ENCODE assay signal across 21 cellular contexts in genomic region chr20:62889871-62890270, GRCh38. TPM values are rescaled to one million over a fixed set of nuclear protein-coding genes. Genes with fewer than 3 reads are reported as not detected.
DNase-seq lines count a peak whose midpoint lies in the region; ATAC-seq, FAIRE-seq and TF ChIP-seq lines count a peak whose summit lies in the region.
"Had no signal": no experiment of that assay in that cellular context is flagged by ENCODE, and none has a peak within 500 bp of the region (broad histone marks: within the 10 kb centered on the region; RNA-seq: fewer than 3 reads in every experiment).

No MANE protein-coding gene starts in this region.

- CTCF ChIA-PET in activated naive CD4-positive, alpha-beta T cell treated with anti-CD3 and anti-CD28 coated beads, Interleukin-2, amount 10 ng/mL, durations not matched to agents 7 days and 5 days (lab: Charles Lee) = interaction anchor here (1.7 to 2.4 kb wide), 2 partner anchors 12 to 18 kb away, joined by 6 to 14 read pairs; no protein-coding TSS in a partner anchor
- CTCF ChIA-PET in HEK293 (lab: Yijun Ruan, JAX) = interaction anchor here (0.7 to 2.0 kb wide), 4 partner anchors 9 to 67 kb away, joined by 3 to 11 read pairs (median 6); no protein-coding TSS in a partner anchor

- peaks cover 3% of the 10 kb centered on the region; the same call in 1 of the 2 replicates for H3K4me1 ChIP-seq in HEK293 (ENCODE audit: control insufficient read depth, insufficient read depth, low read length)
- H3K4me1 ChIP-seq: A549, Caco-2 had no signal

- peaks cover 9 to 96% of the 10 kb centered on the region in 2 experiments; a peak in 1 of 3 replicates for H3K36me3 ChIP-seq in HEK293 (ENCODE audit: control insufficient read depth in 2 of 2, insufficient read depth in 1 of 2, low read length in 2 of 2)
- peaks cover 41% of the 10 kb centered on the region for H3K36me3 ChIP-seq in bronchial epithelial cell (ENCODE audit: control insufficient read depth, insufficient read depth, low read length)
- H3K36me3 ChIP-seq in MG63 = peaks cover 95% of the 10 kb centered on the region

- H3K9me3 ChIP-seq in HEK293 (ENCODE audit: control insufficient read depth, insufficient read depth, low read depth, low read length) (no peaks in the 10 kb centered on the region), MG63 (no peaks in the 10 kb centered on the region)
- H3K9me3 ChIP-seq: A549, Caco-2 had no signal

- H3K27ac Mint-ChIP-seq in activated naive CD4-positive, alpha-beta T cell treated with anti-CD3 and anti-CD28 coated beads, Interleukin-2, amount 10 ng/mL, durations not matched to agents 7 days and 5 days = peak overlapping the region; percentile 65
- H3K27ac Mint-ChIP-seq: GM23338, HFFc6, IgD-negative memory B cell had no signal

- POLR2A ChIA-PET in HEK293 (lab: Yijun Ruan, JAX) = interaction anchor here (0.6 to 1.0 kb wide), 2 partner anchors 18 to 47 kb away, joined by 3 to 5 read pairs; no protein-coding TSS in a partner anchor

- ATAC-seq in HG03025 (IDR thresholded peaks at IDR 0.05; ENCODE audit: low FRiP score, unreplicated experiment) = no peak
- ATAC-seq: A549, GM23338 had no signal

- no peak for TF ChIP-seq CTCF in HEK293 (tag by site-specific recombination; IDR thresholded peaks at IDR 0.05)
- no peak for TF ChIP-seq CTCF in bronchial epithelial cell (IDR thresholded peaks at IDR 0.05; ENCODE audit: insufficient read depth, low read length, severe bottlenecking)

- peaks cover 71% of the 10 kb centered on the region for H3K36me3 Mint-ChIP-seq in activated naive CD4-positive, alpha-beta T cell treated with anti-CD3 and anti-CD28 coated beads, Interleukin-2, amount 10 ng/mL, durations not matched to agents 7 days and 5 days
- H3K36me3 Mint-ChIP-seq: IgD-negative memory B cell had no signal

- DNase-seq in activated naive CD4-positive, alpha-beta T cell treated with anti-CD3 and anti-CD28 coated beads, Interleukin-2, amount 10 ng/mL, durations not matched to agents 7 days and 5 days = no peak
- no peak for DNase-seq in activated naive CD4-positive, alpha-beta T cell treated with Interleukin-2 at 50 U/mL for 16 hours
- DNase-seq in bronchial epithelial cell (ENCODE audit: low read depth) (no peak), MG63 (no peak), NCI-H526 (lab: John Stamatoyannopoulos, UW) (no peak)
- DNase-seq: AML-193, Caco-2, DMS153, DMS79 treated with DMSO at 0.1 percent for 48 hours, GF-D8, HCEC 1CT, HFFc6 had no signal

- H3K27ac ChIP-seq in HEK293 (ENCODE audit: extremely low read depth, low read depth, low read length) = no peak overlapping the region
- H3K27ac ChIP-seq: 22Rv1, A549 had no signal

- no peak overlapping the region for H3K4me3 Mint-ChIP-seq in activated naive CD4-positive, alpha-beta T cell treated with anti-CD3 and anti-CD28 coated beads, Interleukin-2, amount 10 ng/mL, durations not matched to agents 7 days and 5 days
- H3K4me3 Mint-ChIP-seq: CD8-positive, alpha-beta memory T cell; GM23338; HFFc6; IgD-negative memory B cell had no signal

- peaks cover 59% of the 10 kb centered on the region for H3K4me1 Mint-ChIP-seq in activated naive CD4-positive, alpha-beta T cell treated with anti-CD3 and anti-CD28 coated beads, Interleukin-2, amount 10 ng/mL, durations not matched to agents 7 days and 5 days

- H3K27me3 ChIP-seq in bronchial epithelial cell (ENCODE audit: control insufficient read depth, insufficient read depth, low read length) (no peaks in the 10 kb centered on the region), MG63 (no peaks in the 10 kb centered on the region)

- H3K27me3 Mint-ChIP-seq in activated naive CD4-positive, alpha-beta T cell treated with anti-CD3 and anti-CD28 coated beads, Interleukin-2, amount 10 ng/mL, durations not matched to agents 7 days and 5 days = no peaks in the 10 kb centered on the region
- H3K27me3 Mint-ChIP-seq: CD8-positive, alpha-beta memory T cell; IgD-negative memory B cell had no signal

- no peaks in the 10 kb centered on the region for H3K9me3 Mint-ChIP-seq in activated naive CD4-positive, alpha-beta T cell treated with anti-CD3 and anti-CD28 coated beads, Interleukin-2, amount 10 ng/mL, durations not matched to agents 7 days and 5 days
- H3K9me3 Mint-ChIP-seq: CD8-positive, alpha-beta memory T cell; GM23338; HFFc6; IgD-negative memory B cell had no signal

- H3K4me3 ChIP-seq in HEK293 (ENCODE audit: low read depth, low read length) (no peak overlapping the region), bronchial epithelial cell (ENCODE audit: low read depth, low read length) (no peak overlapping the region), MG63 (no peak overlapping the region)
- H3K4me3 ChIP-seq: A549, GM23338 had no signal

- FAIRE-seq in bronchial epithelial cell (lab: Jason Lieb, UNC) = peak; percentile 43
- FAIRE-seq: A549, H54, HepG2 had no signal

TF ChIP-seq in HEK293, 187 proteins besides CTCF, POLR2A, EP300 and RAD21:
- TF ChIP-seq REST (tag by site-specific recombination; IDR thresholded peaks at IDR 0.05) = no peak
- TF ChIP-seq ZBTB44 (tag by site-specific recombination; IDR thresholded peaks at IDR 0.05) = no peak
- peak; percentile 99 for TF ChIP-seq KLF1 (tag by site-specific recombination; IDR thresholded peaks at IDR 0.05)
TF ChIP-seq in HEK293: peak in this region for 1.

RNA-seq across cellular contexts. Expression of gene TCFL5, which starts 28.2 kb away (rescaled TPM):
- total RNA-seq in bronchial epithelial cell = 13.2 and 14.5 TPM in 2 replicates
- 16.0 and 25.4 TPM in 2 replicates for total RNA-seq in MG63 (2014; rRNA removed; shearing (Covaris generic); ENCODE audit: low replicate concordance)

RNA-seq across cellular contexts. Expression of gene DIDO1, which starts 36.4 kb away (rescaled TPM):
- total RNA-seq in bronchial epithelial cell = 26.9 and 31.6 TPM in 2 replicates
- total RNA-seq in MG63 (2014; rRNA removed; shearing (Covaris generic); ENCODE audit: low replicate concordance) = 20.0 and 21.2 TPM in 2 replicates

RNA-seq across cellular contexts. Expression of gene GID8, which starts 48.1 kb away (rescaled TPM):
- 69.2 and 71.2 TPM in 2 replicates for total RNA-seq in bronchial epithelial cell
- total RNA-seq in MG63 (2014; rRNA removed; shearing (Covaris generic); ENCODE audit: low replicate concordance) = 36.6 and 42.1 TPM in 2 replicates
